Comparison of ENCODE assay signal across 1 cellular context in genomic region chr5:39755452-39755851, GRCh38.
TF ChIP-seq lines count a peak whose summit lies in the region.

No MANE protein-coding gene starts in this region.

TF ChIP-seq in GM12878, 131 proteins besides CTCF, POLR2A, EP300 and RAD21 (continued from another document):
- TF ChIP-seq, protein P1, sequence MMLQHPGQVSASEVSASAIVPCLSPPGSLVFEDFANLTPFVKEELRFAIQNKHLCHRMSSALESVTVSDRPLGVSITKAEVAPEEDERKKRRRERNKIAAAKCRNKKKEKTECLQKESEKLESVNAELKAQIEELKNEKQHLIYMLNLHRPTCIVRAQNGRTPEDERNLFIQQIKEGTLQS (IDR thresholded peaks at IDR 0.05; ENCODE audit: borderline replicate concordance, extremely low read depth, low read depth, low read length), result no peak
- TF ChIP-seq, protein P2, sequence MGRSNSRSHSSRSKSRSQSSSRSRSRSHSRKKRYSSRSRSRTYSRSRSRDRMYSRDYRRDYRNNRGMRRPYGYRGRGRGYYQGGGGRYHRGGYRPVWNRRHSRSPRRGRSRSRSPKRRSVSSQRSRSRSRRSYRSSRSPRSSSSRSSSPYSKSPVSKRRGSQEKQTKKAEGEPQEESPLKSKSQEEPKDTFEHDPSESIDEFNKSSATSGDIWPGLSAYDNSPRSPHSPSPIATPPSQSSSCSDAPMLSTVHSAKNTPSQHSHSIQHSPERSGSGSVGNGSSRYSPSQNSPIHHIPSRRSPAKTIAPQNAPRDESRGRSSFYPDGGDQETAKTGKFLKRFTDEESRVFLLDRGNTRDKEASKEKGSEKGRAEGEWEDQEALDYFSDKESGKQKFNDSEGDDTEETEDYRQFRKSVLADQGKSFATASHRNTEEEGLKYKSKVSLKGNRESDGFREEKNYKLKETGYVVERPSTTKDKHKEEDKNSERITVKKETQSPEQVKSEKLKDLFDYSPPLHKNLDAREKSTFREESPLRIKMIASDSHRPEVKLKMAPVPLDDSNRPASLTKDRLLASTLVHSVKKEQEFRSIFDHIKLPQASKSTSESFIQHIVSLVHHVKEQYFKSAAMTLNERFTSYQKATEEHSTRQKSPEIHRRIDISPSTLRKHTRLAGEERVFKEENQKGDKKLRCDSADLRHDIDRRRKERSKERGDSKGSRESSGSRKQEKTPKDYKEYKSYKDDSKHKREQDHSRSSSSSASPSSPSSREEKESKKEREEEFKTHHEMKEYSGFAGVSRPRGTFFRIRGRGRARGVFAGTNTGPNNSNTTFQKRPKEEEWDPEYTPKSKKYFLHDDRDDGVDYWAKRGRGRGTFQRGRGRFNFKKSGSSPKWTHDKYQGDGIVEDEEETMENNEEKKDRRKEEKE (IDR thresholded peaks at IDR 0.05), result no peak
- no peak for TF ChIP-seq SIN3A (IDR thresholded peaks at IDR 0.05; ENCODE audit: low read depth, low read length)
- TF ChIP-seq, protein P3, sequence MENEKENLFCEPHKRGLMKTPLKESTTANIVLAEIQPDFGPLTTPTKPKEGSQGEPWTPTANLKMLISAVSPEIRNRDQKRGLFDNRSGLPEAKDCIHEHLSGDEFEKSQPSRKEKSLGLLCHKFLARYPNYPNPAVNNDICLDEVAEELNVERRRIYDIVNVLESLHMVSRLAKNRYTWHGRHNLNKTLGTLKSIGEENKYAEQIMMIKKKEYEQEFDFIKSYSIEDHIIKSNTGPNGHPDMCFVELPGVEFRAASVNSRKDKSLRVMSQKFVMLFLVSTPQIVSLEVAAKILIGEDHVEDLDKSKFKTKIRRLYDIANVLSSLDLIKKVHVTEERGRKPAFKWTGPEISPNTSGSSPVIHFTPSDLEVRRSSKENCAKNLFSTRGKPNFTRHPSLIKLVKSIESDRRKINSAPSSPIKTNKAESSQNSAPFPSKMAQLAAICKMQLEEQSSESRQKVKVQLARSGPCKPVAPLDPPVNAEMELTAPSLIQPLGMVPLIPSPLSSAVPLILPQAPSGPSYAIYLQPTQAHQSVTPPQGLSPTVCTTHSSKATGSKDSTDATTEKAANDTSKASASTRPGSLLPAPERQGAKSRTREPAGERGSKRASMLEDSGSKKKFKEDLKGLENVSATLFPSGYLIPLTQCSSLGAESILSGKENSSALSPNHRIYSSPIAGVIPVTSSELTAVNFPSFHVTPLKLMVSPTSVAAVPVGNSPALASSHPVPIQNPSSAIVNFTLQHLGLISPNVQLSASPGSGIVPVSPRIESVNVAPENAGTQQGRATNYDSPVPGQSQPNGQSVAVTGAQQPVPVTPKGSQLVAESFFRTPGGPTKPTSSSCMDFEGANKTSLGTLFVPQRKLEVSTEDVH (IDR thresholded peaks at IDR 0.05; ENCODE audit: low read depth, partially characterized antibody), result no peak
- TF ChIP-seq NFIC (IDR thresholded peaks at IDR 0.05; ENCODE audit: low read depth, low read length), result no peak
- no peak for TF ChIP-seq RAD51 (IDR thresholded peaks at IDR 0.05)
- no peak for TF ChIP-seq SRF (IDR thresholded peaks at IDR 0.05; ENCODE audit: low read depth in 2 of 2, low read length in 2 of 2)
TF ChIP-seq in GM12878: peak in this region for 0.
